In genomic region chr3:9795212-9795611, GRCh38 we compare ENCODE assay signal across 15 cellular contexts. TPM values are rescaled to one million over a fixed set of nuclear protein-coding genes. Genes with fewer than 3 reads are reported as not detected.
DNase-seq lines count a peak whose midpoint lies in the region; ATAC-seq and TF ChIP-seq lines count a peak whose summit lies in the region.
"Had no signal": no experiment of that assay in that cellular context is flagged by ENCODE, and none has a peak within 500 bp of the region (broad histone marks: within the 10 kb centered on the region; RNA-seq: fewer than 3 reads in every experiment).

No MANE protein-coding gene starts in this region.

- peaks cover 0 to 11% of the 10 kb centered on the region in 2 donors for H3K4me1 ChIP-seq in breast epithelium
- H3K4me1 ChIP-seq in endodermal cell (ENCODE audit: control insufficient read depth, insufficient read depth, low read length), result no peaks in the 10 kb centered on the region
- H3K4me1 ChIP-seq in PC-9 (replicated peaks; ENCODE audit: insufficient read depth), result peaks cover 16% of the 10 kb centered on the region

- BruUV-seq in MCF 10A (replicated peaks; lab: Mats Ljungman, UMichigan) (no TSS peak), PC-9 (replicated peaks; lab: Mats Ljungman, UMichigan) (no TSS peak)

- H3K36me3 Mint-ChIP-seq in MCF 10A (ENCODE audit: insufficient read depth, unreplicated experiment) (peaks cover 66% of the 10 kb centered on the region), endodermal cell (ENCODE audit: low read depth) (peaks cover 44% of the 10 kb centered on the region)

- WGBS in endodermal cell (ENCODE audit: insufficient coverage in 1 of 2, insufficient read length in 1 of 2), 2 experiments, result 85 to 93% methylated on average over 2 to 5 of the region's 5 CpGs

- intact Hi-C loops in MCF 10A (cut with micrococcal nuclease), result no loop called here
- intact Hi-C loops in breast epithelium (cut with DNase I; ENCODE audit: low total_unique reads), result loop anchor here (10.0 kb wide), 1 partner anchor 400 kb away; the partner anchor contains the start of gene SETD5
- intact Hi-C loops in PC-9 (cut with micrococcal nuclease; ENCODE audit: unreplicated experiment), result no loop called here

- no peak for DNase-seq in MCF 10A (ENCODE audit: unreplicated experiment)
- DNase-seq in breast epithelium (ENCODE audit: low spot score in 2 of 2), result no peak
- peak; percentile 41 for DNase-seq in SIG-M5 (lab: John Stamatoyannopoulos, UW)
- DNase-seq in endodermal cell, result no peak
- no peak for DNase-seq in PC-9
- no peak for DNase-seq in left lobe of liver (ENCODE audit: low spot score)
- DNase-seq: adrenal gland, KG1, mesenchymal stem cell, RPMI8226, testis had no signal

- H3K27me3 Mint-ChIP-seq in MCF 10A (ENCODE audit: insufficient read depth, unreplicated experiment) (no peaks in the 10 kb centered on the region), endodermal cell (ENCODE audit: insufficient read depth) (no peaks in the 10 kb centered on the region)

- peaks cover 5% of the 10 kb centered on the region for H3K36me3 ChIP-seq in breast epithelium
- H3K36me3 ChIP-seq in endodermal cell (ENCODE audit: control insufficient read depth, insufficient read depth, low read length), result peaks cover 54% of the 10 kb centered on the region
- H3K36me3 ChIP-seq in PC-9 (ENCODE audit: low read depth), result peaks cover 45% of the 10 kb centered on the region

- TF ChIP-seq CTCF in MCF 10A (IDR thresholded peaks at IDR 0.05; ENCODE audit: unreplicated experiment), result no peak
- no peak for TF ChIP-seq CTCF in breast epithelium (IDR thresholded peaks at IDR 0.05)
- TF ChIP-seq CTCF in endodermal cell (conservative IDR thresholded peaks at IDR 0.05), result no peak
- no peak for TF ChIP-seq CTCF in PC-9 (conservative IDR thresholded peaks at IDR 0.05)

- no peaks in the 10 kb centered on the region for H3K9me3 Mint-ChIP-seq in MCF 10A (ENCODE audit: unreplicated experiment)
- no peaks in the 10 kb centered on the region for H3K9me3 Mint-ChIP-seq in endodermal cell

- H3K4me3 ChIP-seq in breast epithelium (no peak overlapping the region), endodermal cell (ENCODE audit: low read length) (no peak overlapping the region), PC-9 (no peak overlapping the region)
- H3K4me3 ChIP-seq: adrenal gland, hepatocyte, testis had no signal

- H4K20me1 ChIP-seq in PC-9 (ENCODE audit: insufficient read depth), result peaks cover 47% of the 10 kb centered on the region

- peaks cover 27% of the 10 kb centered on the region for H3K4me1 Mint-ChIP-seq in MCF 10A (ENCODE audit: insufficient read depth, unreplicated experiment)
- H3K4me1 Mint-ChIP-seq in endodermal cell, result peaks cover 11% of the 10 kb centered on the region

- H3K4me2 ChIP-seq in PC-9, result no peak overlapping the region

- POLR2A ChIA-PET in MCF 10A (lab: Yijun Ruan, JAX), result interaction anchor here (1.6 kb wide), 1 partner anchor 13 kb away, joined by 5 read pairs; no protein-coding TSS in a partner anchor
- POLR2A ChIA-PET in PC-9 (lab: Charles Lee; ENCODE audit: unreplicated experiment), result interaction anchor here (0.6 kb wide), 1 partner anchor 77 kb away, joined by 9 read pairs; no protein-coding TSS in a partner anchor

- CTCF ChIA-PET in MCF 10A (lab: Yijun Ruan, JAX) (interaction anchor here (0.6 to 1.9 kb wide), 4 partner anchors 9 to 151 kb away, joined by 3 to 4 read pairs (median 4); no protein-coding TSS in a partner anchor), PC-9 (lab: Charles Lee) (no interaction called here)

- ATAC-seq in GM18517 (IDR thresholded peaks at IDR 0.05; ENCODE audit: unreplicated experiment) (no peak), HG02938 (IDR thresholded peaks at IDR 0.05; ENCODE audit: unreplicated experiment) (no peak), left lobe of liver (no peak)
- ATAC-seq: HCT116 had no signal

- peak overlapping the region; percentile 54 for H3K4me3 Mint-ChIP-seq in MCF 10A (ENCODE audit: unreplicated experiment)
- no peak overlapping the region for H3K4me3 Mint-ChIP-seq in endodermal cell

- no peaks in the 10 kb centered on the region for H3K9me2 ChIP-seq in PC-9 (ENCODE audit: insufficient read depth)

- H3K27ac Mint-ChIP-seq in MCF 10A (ENCODE audit: low read depth, unreplicated experiment) (no peak overlapping the region), endodermal cell (peak overlapping the region; percentile 75)

- H3K27ac ChIP-seq in breast epithelium (no peak overlapping the region), endodermal cell (ENCODE audit: low read depth, low read length) (no peak overlapping the region), PC-9 (no peak overlapping the region)
- H3K27ac ChIP-seq: adrenal gland, hepatocyte, testis had no signal

- TF ChIP-seq POLR2A in breast epithelium (IDR thresholded peaks at IDR 0.05), result no peak

- H3K79me2 ChIP-seq in PC-9 (ENCODE audit: low read depth), result peaks cover 52% of the 10 kb centered on the region

- H2AFZ ChIP-seq in PC-9, result no peak overlapping the region
- H2AFZ ChIP-seq: hepatocyte had no signal

- H3F3A ChIP-seq in PC-9 (ENCODE audit: insufficient read depth, low read depth), result peaks cover 43% of the 10 kb centered on the region

- H3K9ac ChIP-seq in endodermal cell (ENCODE audit: extremely low read depth, low read length, poor library complexity, severe bottlenecking), result no peak overlapping the region

- H3K9me3 ChIP-seq in breast epithelium (no peaks in the 10 kb centered on the region), endodermal cell (ENCODE audit: control insufficient read depth, low read length) (no peaks in the 10 kb centered on the region), PC-9 (ENCODE audit: insufficient read depth, low read depth) (no peaks in the 10 kb centered on the region)
- H3K9me3 ChIP-seq: adrenal gland, testis had no signal

- H3K27me3 ChIP-seq in breast epithelium, result no peaks in the 10 kb centered on the region
- H3K27me3 ChIP-seq in endodermal cell (ENCODE audit: control insufficient read depth, insufficient read depth, low read length, poor library complexity, severe bottlenecking), result no peaks in the 10 kb centered on the region
- no peaks in the 10 kb centered on the region for H3K27me3 ChIP-seq in PC-9 (ENCODE audit: insufficient read depth, low read depth)
- H3K27me3 ChIP-seq: adrenal gland, hepatocyte, testis had no signal

RNA-seq across cellular contexts. Expression of gene ARPC4, which starts 2.3 kb away (rescaled TPM):
- total RNA-seq in MCF 10A (2022), result 122 and 132 TPM in 2 replicates
- total RNA-seq in breast epithelium, result 100 to 1,000 TPM; 116 to 163 (median 117) TPM
- 100 to 1,000 TPM; 150 to 153 TPM for total RNA-seq in endodermal cell
- 114 TPM for polyA plus RNA-seq in endodermal cell (2013, experiment 1 of 2)
- polyA plus RNA-seq in endodermal cell (2013, experiment 2 of 2), result 116 TPM
- 114 and 127 TPM in 2 replicates for total RNA-seq in PC-9 (2021)
- total RNA-seq in left lobe of liver, result 42.1 TPM

RNA-seq across cellular contexts. Expression of gene TADA3, which starts 2.9 kb away (rescaled TPM):
- 72.0 and 77.1 TPM in 2 replicates for total RNA-seq in MCF 10A (2022)
- 10 to 100 TPM; 66.1 to 73.4 (median 70.1) TPM for total RNA-seq in breast epithelium
- total RNA-seq in endodermal cell, result 10 to 100 TPM; 52.4 to 62.0 TPM
- polyA plus RNA-seq in endodermal cell (2013, experiment 1 of 2), result 84.8 TPM
- polyA plus RNA-seq in endodermal cell (2013, experiment 2 of 2), result 74.3 TPM
- total RNA-seq in PC-9 (2021), result 72.4 and 99.1 TPM in 2 replicates
- total RNA-seq in left lobe of liver, result 25.8 TPM

RNA-seq across cellular contexts. Expression of gene TTLL3, which starts 14.8 kb away (rescaled TPM):
- total RNA-seq in MCF 10A (2022) (14.6 and 16.6 TPM in 2 replicates), breast epithelium (10 to 100 TPM; 63.1 to 76.7 (median 72.3) TPM), endodermal cell (10 to 100 TPM; 21.6 to 35.0 TPM), PC-9 (2021) (21.7 and 35.8 TPM in 2 replicates), left lobe of liver (7.1 TPM)
- polyA plus RNA-seq in endodermal cell (2013, experiment 1 of 2), result 32.0 TPM
- polyA plus RNA-seq in endodermal cell (2013, experiment 2 of 2), result 27.1 TPM

RNA-seq across cellular contexts. Expression of gene CAMK1, which starts 25.5 kb away (rescaled TPM):
- 8.3 and 11.7 TPM in 2 replicates for total RNA-seq in MCF 10A (2022)
- total RNA-seq in breast epithelium, result 10 to 100 TPM; 25.2 to 58.7 (median 40.0) TPM
- total RNA-seq in endodermal cell, result 10 to 100 TPM; 10.1 to 13.3 TPM
- 13.6 TPM for polyA plus RNA-seq in endodermal cell (2013, experiment 1 of 2)
- polyA plus RNA-seq in endodermal cell (2013, experiment 2 of 2), result 14.6 TPM
- total RNA-seq in PC-9 (2021), result 2.0 and 3.1 TPM in 2 replicates
- total RNA-seq in left lobe of liver, result 24.6 TPM

RNA-seq across cellular contexts. Expression of gene OGG1, which starts 45.5 kb away (rescaled TPM):
- 15.3 and 17.7 TPM in 2 replicates for total RNA-seq in MCF 10A (2022)
- total RNA-seq in breast epithelium, result 10 to 100 TPM; 21.3 to 33.4 (median 23.3) TPM
- 10 to 100 TPM; 28.6 to 34.0 TPM for total RNA-seq in endodermal cell
- polyA plus RNA-seq in endodermal cell (2013, experiment 1 of 2), result 26.9 TPM
- 28.9 TPM for polyA plus RNA-seq in endodermal cell (2013, experiment 2 of 2)
- total RNA-seq in PC-9 (2021), result 22.1 and 24.3 TPM in 2 replicates
- 16.0 TPM for total RNA-seq in left lobe of liver
